Comparison of ENCODE assay signal across 30 cellular contexts in the genomic region with DNA sequence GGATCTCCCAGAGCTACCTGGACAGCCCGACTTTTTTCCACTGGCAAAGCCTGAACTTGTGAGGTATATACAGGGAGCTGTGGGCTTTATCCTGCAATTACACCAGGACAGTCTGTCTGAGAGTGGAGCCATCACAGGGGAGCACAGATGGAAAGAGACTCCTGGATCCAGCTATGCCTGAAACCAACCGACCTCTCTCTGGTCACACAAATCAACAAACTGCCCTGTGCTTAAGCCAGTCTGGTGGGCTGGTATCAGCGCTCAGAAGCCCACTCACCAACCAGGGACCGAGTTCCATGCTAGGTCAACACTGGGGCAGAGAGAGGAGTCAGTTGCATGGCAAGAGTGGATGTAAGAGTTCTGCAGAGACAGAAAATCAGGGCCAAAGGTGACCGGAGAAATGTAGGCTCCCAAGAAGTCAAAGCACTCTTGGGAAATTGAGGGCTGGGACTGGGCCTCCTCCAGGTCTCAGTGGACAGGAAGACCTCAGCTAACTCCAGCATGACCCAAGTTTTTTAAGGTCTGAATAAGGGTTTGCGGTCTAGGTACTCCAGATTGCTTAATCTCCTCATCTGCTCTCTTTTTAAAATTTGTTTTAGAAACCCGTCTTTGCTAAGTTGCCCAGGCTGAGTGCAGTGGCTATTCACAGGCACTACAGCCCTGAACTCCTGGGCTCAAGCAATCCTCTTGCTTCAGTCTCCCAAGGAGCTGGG. TPM values are rescaled to one million over a fixed set of nuclear protein-coding genes. Genes with fewer than 3 reads are reported as not detected.
"Had no signal": no experiment of that assay in that cellular context is flagged by ENCODE, and none has a peak within 500 bp of the region (broad histone marks: within the 10 kb centered on the region; RNA-seq: fewer than 3 reads in every experiment).

No MANE protein-coding gene starts in this region.

- H3K9me3 Mint-ChIP-seq: activated CD4-positive, alpha-beta memory T cell treated with anti-CD3 and anti-CD28 coated beads, Interleukin-2, amount 10 ng/mL, durations not matched to agents 7 days and 5 days; activated naive CD4-positive, alpha-beta T cell treated with anti-CD3 and anti-CD28 coated beads, Interleukin-2, amount 10 ng/mL, durations not matched to agents 7 days and 5 days had no signal

- H3K9me3 ChIP-seq: mucosa of descending colon, neutrophil, pancreas, prostate gland, suprapubic skin had no signal

- DNase-seq: activated CD4-positive, alpha-beta memory T cell treated with anti-CD3 and anti-CD28 coated beads, Interleukin-2, amount 10 ng/mL, durations not matched to agents 7 days and 5 days; activated CD4-positive, alpha-beta T cell treated with anti-CD3 and anti-CD28 coated beads for 1 hour; activated CD4-positive, alpha-beta T cell treated with anti-CD3 and anti-CD28 coated beads, Interleukin-2, amount 10 ng/mL, durations not matched to agents 7 days and 5 days; activated CD8-positive, alpha-beta memory T cell treated with anti-CD3 and anti-CD28 coated beads, Interleukin-2, amount 50 U/mL, for 48 hours; activated gamma-delta T cell; activated naive CD4-positive, alpha-beta T cell treated with anti-CD3 and anti-CD28 coated beads, Interleukin-2, amount 10 ng/mL, durations not matched to agents 7 days and 5 days; activated naive CD8-positive, alpha-beta T cell treated with anti-CD3 and anti-CD28 coated beads, Interleukin-2, amount 10 ng/mL, durations not matched to agents 7 days and 5 days; activated T-cell treated with anti-CD3 and anti-CD28 coated beads, Interleukin-2, amount 50 U/mL, for 24 hours; brain microvascular endothelial cell; cortex of kidney; effector memory CD8-positive, alpha-beta T cell; foreskin fibroblast; heart right ventricle; kidney glomerular epithelial cell; mucosa of descending colon; nephron progenitor cell; stimulated activated CD4-positive, alpha-beta T cell treated with anti-CD3 and anti-CD28 coated beads, Interleukin-1b, Interleukin-23, amount 100 ng/mL, for 48 hours; stimulated activated naive B cell treated with anti-CD40 and anti-IgM and Interleukin-4, amounts not matched to agents 10 μg/mL and 1 μg/mL and 100 μg/mL, for 72 hours; stomach; T-helper 2 cell; tibial artery had no signal

- H3K4me3 Mint-ChIP-seq: activated CD4-positive, alpha-beta memory T cell treated with anti-CD3 and anti-CD28 coated beads, Interleukin-2, amount 10 ng/mL, durations not matched to agents 7 days and 5 days; activated CD4-positive, alpha-beta T cell treated with anti-CD3 and anti-CD28 coated beads, Interleukin-2, amount 10 ng/mL, durations not matched to agents 7 days and 5 days; activated naive CD4-positive, alpha-beta T cell treated with anti-CD3 and anti-CD28 coated beads, Interleukin-2, amount 10 ng/mL, durations not matched to agents 7 days and 5 days; activated naive CD8-positive, alpha-beta T cell treated with anti-CD3 and anti-CD28 coated beads, Interleukin-2, amount 10 ng/mL, durations not matched to agents 7 days and 5 days; activated T-cell treated with anti-CD3 and anti-CD28 coated beads, Interleukin-2, amount 50 U/mL, for 24 hours; effector memory CD8-positive, alpha-beta T cell; nephron progenitor cell; stimulated activated naive B cell treated with anti-CD40 and anti-IgM and Interleukin-4, amounts not matched to agents 10 μg/mL and 1 μg/mL and 100 μg/mL, for 72 hours had no signal

- H3K27me3 ChIP-seq: ascending aorta, brain microvascular endothelial cell, pancreas had no signal

- H3K4me3 ChIP-seq: ascending aorta, heart right ventricle, lung, mucosa of descending colon, pancreas, prostate gland, smooth muscle cell, stomach, suprapubic skin, tibial artery had no signal

- H3K27ac Mint-ChIP-seq: activated CD4-positive, alpha-beta memory T cell treated with anti-CD3 and anti-CD28 coated beads, Interleukin-2, amount 10 ng/mL, durations not matched to agents 7 days and 5 days; activated CD4-positive, alpha-beta T cell treated with anti-CD3 and anti-CD28 coated beads, Interleukin-2, amount 10 ng/mL, durations not matched to agents 7 days and 5 days; activated naive CD4-positive, alpha-beta T cell treated with anti-CD3 and anti-CD28 coated beads, Interleukin-2, amount 10 ng/mL, durations not matched to agents 7 days and 5 days; activated naive CD8-positive, alpha-beta T cell treated with anti-CD3 and anti-CD28 coated beads, Interleukin-2, amount 10 ng/mL, durations not matched to agents 7 days and 5 days; activated T-cell treated with anti-CD3 and anti-CD28 coated beads, Interleukin-2, amount 50 U/mL, for 24 hours; effector memory CD8-positive, alpha-beta T cell; nephron progenitor cell; stimulated activated naive B cell treated with anti-CD40 and anti-IgM and Interleukin-4, amounts not matched to agents 10 μg/mL and 1 μg/mL and 100 μg/mL, for 72 hours had no signal

- H3K4me2 ChIP-seq: smooth muscle cell had no signal

- H3K27ac ChIP-seq: ascending aorta, brain microvascular endothelial cell, heart right ventricle, neutrophil, pancreas, prostate gland, stomach, suprapubic skin, tibial artery had no signal

- ATAC-seq: effector memory CD8-positive, alpha-beta T cell; heart right ventricle; left lobe of liver; pancreas; stimulated activated naive B cell treated with anti-CD40 and anti-IgM and Interleukin-4, amounts not matched to agents 10 μg/mL and 1 μg/mL and 100 μg/mL, for 72 hours had no signal

- FAIRE-seq: pancreas, urothelium cell line had no signal

- H3K36me3 ChIP-seq: ascending aorta, brain microvascular endothelial cell, heart right ventricle, neutrophil, pancreas, prostate gland, stomach, suprapubic skin, tibial artery had no signal

RNA-seq across cellular contexts. Expression of a gene that starts 3.8 kb away (rescaled TPM):
- total RNA-seq: activated CD4-positive, alpha-beta T cell treated with anti-CD3 and anti-CD28 coated beads, Interleukin-2, amount 10 ng/mL, durations not matched to agents 7 days and 5 days; activated naive CD8-positive, alpha-beta T cell treated with anti-CD3 and anti-CD28 coated beads, Interleukin-2, amount 10 ng/mL, durations not matched to agents 7 days and 5 days had no signal
